ENCODE assay signal across 3 cellular contexts in the genomic region with DNA sequence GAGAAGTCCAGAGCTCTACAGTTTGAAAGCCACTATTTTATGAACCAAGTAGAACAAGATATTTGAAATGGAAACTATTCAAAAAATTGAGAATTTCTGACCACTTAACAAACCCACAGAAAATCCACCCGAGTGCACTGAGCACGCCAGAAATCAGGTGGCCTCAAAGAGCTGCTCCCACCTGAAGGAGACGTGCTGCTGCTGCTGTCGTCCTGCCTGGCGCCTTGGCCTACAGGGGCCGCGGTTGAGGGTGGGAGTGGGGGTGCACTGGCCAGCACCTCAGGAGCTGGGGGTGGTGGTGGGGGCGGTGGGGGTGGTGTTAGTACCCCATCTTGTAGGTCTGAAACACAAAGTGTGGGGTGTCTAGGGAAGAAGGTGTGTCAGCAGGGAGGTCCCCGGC. TPM values are rescaled to one million over a fixed set of nuclear protein-coding genes. Genes with fewer than 3 reads are reported as not detected.
"Had no signal": no experiment of that assay in that cellular context is flagged by ENCODE, and none has a peak within 500 bp of the region (broad histone marks: within the 10 kb centered on the region; RNA-seq: fewer than 3 reads in every experiment).

No MANE protein-coding gene starts in this region.

RNA-seq across cellular contexts. Expression of a gene that starts 50.0 kb away (rescaled TPM):
- total RNA-seq: activated B cell treated with CpG ODN at 0.5 μM for 24 hours; activated CD4-positive, alpha-beta T cell treated with anti-CD3 and anti-CD28 coated beads for 36 hours; activated CD4-positive, alpha-beta T cell treated with anti-CD3 and anti-CD28 coated beads, Interleukin-2, amount 10 ng/mL, durations not matched to agents 7 days and 5 days had no signal
